8 cellular contexts compared by ENCODE assay signal in genomic region chr12:52156757-52157565, GRCh38. TPM values are rescaled to one million over a fixed set of nuclear protein-coding genes. Genes with fewer than 3 reads are reported as not detected.
DNase-seq lines count a peak whose midpoint lies in the region; ATAC-seq and TF ChIP-seq lines count a peak whose summit lies in the region.

No MANE protein-coding gene starts in this region.

- no peak for TF ChIP-seq POLR2A in lower leg skin (IDR thresholded peaks at IDR 0.05)

- intact Hi-C loops in lower leg skin (cut with DNase I; ENCODE audit: low total_unique reads): loop anchor here (5.0 kb wide), 1 partner anchor 170 kb away; no protein-coding TSS in a partner anchor

- H3K4me3 ChIP-seq in lower leg skin (ENCODE audit: low read depth, poor library complexity, severe bottlenecking): no peak overlapping the region

- DNase-seq in ACHN: peak; percentile 83
- peak; percentile 74 for DNase-seq in NCI-H2227 (lab: John Stamatoyannopoulos, UW; ENCODE audit: unreplicated experiment)
- DNase-seq in activated CD4-positive, alpha-beta T cell treated with anti-CD3 and anti-CD28 coated beads, Interleukin-2, amount 50 U/mL, for 1 hour: peak; percentile 75
- peak; percentile 28 for DNase-seq in dedifferentiated amniotic fluid mesenchymal stem cell (ENCODE audit: extremely low spot score)
- DNase-seq in lower leg skin (ENCODE audit: low spot score in 2 of 2): peak; percentile 78 to 97
- peak; percentile 51 for DNase-seq in stimulated activated CD8-positive, alpha-beta memory T cell treated with anti-CD3 and anti-CD28 coated beads, Interleukin-12 subunit alpha, Interleukin-12 subunit beta, amount 100 ng/mL, for 1 hour (ENCODE audit: low read depth)

- peak; percentile 53 for ATAC-seq in GM18498 (IDR thresholded peaks at IDR 0.05; ENCODE audit: unreplicated experiment)
- no peak for ATAC-seq in GM18511 (IDR thresholded peaks at IDR 0.05; ENCODE audit: unreplicated experiment)

- WGBS in lower leg skin, 2 donors: 32 to 34% methylated on average over 15 of the region's 15 CpGs

- TF ChIP-seq CTCF in lower leg skin (IDR thresholded peaks at IDR 0.05): peak in 1 of 3 donors; percentile 90

- in situ Hi-C loops in ACHN (cut with HindIII; ENCODE audit: low pct_ligation_motif_present, low pct_unique_long_range_greater_than_20kb, low sequenced_read_pairs): no loop called here

RNA-seq across cellular contexts. Expression of gene KRT80, which starts 34.9 kb away (rescaled TPM):
- total RNA-seq in lower leg skin: 100 to 1,000 TPM; 269 to 349 (median 275) TPM

Comparison
In these comparisons a context has a peak if more than half of its experiments do, and no peak if none do; other contexts are left out.
1. DNase-seq: peak in every context shown above with its lines; median percentile 88 in lower leg skin; 83 in ACHN; 75 in activated CD4-positive, alpha-beta T cell treated with anti-CD3 and anti-CD28 coated beads, Interleukin-2, amount 50 U/mL, for 1 hour; 74 in NCI-H2227; 51 in stimulated activated CD8-positive, alpha-beta memory T cell treated with anti-CD3 and anti-CD28 coated beads, Interleukin-12 subunit alpha, Interleukin-12 subunit beta, amount 100 ng/mL, for 1 hour; 28 in dedifferentiated amniotic fluid mesenchymal stem cell.